ENCODE assay signal across 8 cellular contexts in the genomic region with DNA sequence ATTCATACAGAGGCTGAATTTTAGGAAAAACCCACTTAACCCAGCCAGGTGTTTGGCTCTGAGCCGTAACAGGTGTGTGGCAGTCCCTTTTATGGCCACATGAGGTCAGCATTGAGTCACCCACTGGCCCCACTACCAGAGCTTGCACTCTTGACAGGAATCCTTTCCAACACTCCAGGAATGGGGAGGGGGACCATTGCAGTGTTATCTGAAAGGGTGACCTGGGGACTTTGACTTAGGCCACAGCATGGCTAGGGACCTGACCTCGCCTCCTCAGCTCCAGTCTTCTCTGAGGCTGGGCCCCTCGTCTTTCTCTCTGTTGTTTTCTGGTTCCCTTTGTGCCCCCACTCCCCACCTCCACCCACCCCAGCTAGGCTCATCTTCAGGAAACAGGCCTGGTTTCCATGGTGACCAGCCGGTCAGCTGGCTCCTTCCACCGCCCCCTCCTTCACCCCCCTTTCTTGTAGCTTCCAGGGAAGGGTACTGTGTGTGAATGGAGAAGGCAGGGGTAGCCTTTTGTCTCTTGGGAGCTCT.
DNase-seq lines count a peak whose midpoint lies in the region; ATAC-seq and TF ChIP-seq lines count a peak whose summit lies in the region.

No MANE protein-coding gene starts in this region.

- peak; percentile 81 for DNase-seq in DMS 273 (lab: John Stamatoyannopoulos, UW; ENCODE audit: unreplicated experiment)
- DNase-seq in HuH-7 (ENCODE audit: low spot score), result peak; percentile 83
- DNase-seq in RWPE1 (ENCODE audit: low spot score), result peak; percentile 61
- peak in 34 of 58 donors; percentile 14 to 74 (median 28) for DNase-seq in anterior cingulate cortex (lab: John Stamatoyannopoulos, UW)
- DNase-seq in stimulated activated CD4-positive, alpha-beta T cell treated with anti-CD3 and anti-CD28 coated beads, Interleukin-4, amount 100 ng/mL, for 1 hour, result peak; percentile 61
- DNase-seq in NOMO-1 treated with dmso at 0.1 percent for 144 hours (lab: John Stamatoyannopoulos, UW; ENCODE audit: unreplicated experiment), result no peak

- peak overlapping the region; percentile 14; the same call in 1 of the 2 replicates for H3K4me3 ChIP-seq in iPS-20b (ENCODE audit: low read length)

- POLR2A ChIA-PET in RWPE1 (lab: Yijun Ruan, JAX; ENCODE audit: low non-redundant PET), result no interaction called here

- H3K27me3 ChIP-seq in iPS-20b (ENCODE audit: insufficient read depth, low read length), result peaks cover 42% of the 10 kb centered on the region

- H3K36me3 ChIP-seq in iPS-20b (ENCODE audit: insufficient read depth, low read depth, low read length), result no peaks in the 10 kb centered on the region

- CTCF ChIA-PET in RWPE1 (lab: Yijun Ruan, JAX), result interaction anchor here (0.5 to 3.8 kb wide), 17 partner anchors 8 to 187 kb away, joined by 3 to 48 read pairs (median 4); a partner anchor contains a TSS

- ATAC-seq in GM21528 (IDR thresholded peaks at IDR 0.05; ENCODE audit: low FRiP score, unreplicated experiment), result no peak

- peaks cover 29% of the 10 kb centered on the region for H3K4me1 ChIP-seq in iPS-20b (ENCODE audit: insufficient read depth, low read length)

- H3K9ac ChIP-seq in iPS-20b (ENCODE audit: low read depth, low read length), result no peak overlapping the region; the same call in 1 of the 2 replicates

- H3K27ac ChIP-seq in RWPE1 (no peak overlapping the region), iPS-20b (ENCODE audit: low read length) (no peak overlapping the region)

- TF ChIP-seq CTCF in RWPE1 (conservative IDR thresholded peaks at IDR 0.05; ENCODE audit: low read depth), result peak; percentile 93

- H3K9me3 ChIP-seq in iPS-20b (ENCODE audit: insufficient read depth, low read depth, low read length), result no peaks in the 10 kb centered on the region
